11 cellular contexts compared by ENCODE assay signal in genomic region chr10:69629519-69629896, GRCh38. TPM values are rescaled to one million over a fixed set of nuclear protein-coding genes. Genes with fewer than 3 reads are reported as not detected.
A peak's percentile ranks its signal among the peaks of the same experiment; 100 is the strongest.
DNase-seq lines count a peak whose midpoint lies in the region; ATAC-seq and TF ChIP-seq lines count a peak whose summit lies in the region.
"Had no signal": no experiment of that assay in that cellular context is flagged by ENCODE, and none has a peak within 500 bp of the region (broad histone marks: within the 10 kb centered on the region; RNA-seq: fewer than 3 reads in every experiment).

No MANE protein-coding gene starts in this region.

- H3K36me3 ChIP-seq in ACC112 (ENCODE audit: insufficient read depth, low read length), result no peaks in the 10 kb centered on the region

- intact Hi-C loops in dorsolateral prefrontal cortex (cut with DNase I), result no loop called here
- intact Hi-C loops in natural killer cell (cut with micrococcal nuclease), result no loop called here

- peaks cover under 1 to 14% of the 10 kb centered on the region in 2 donors for H3K27me3 Mint-ChIP-seq in natural killer cell (ENCODE audit: low read depth in 2 of 2)

- H3K4me3 ChIP-seq in ACC112 (ENCODE audit: low read depth, low read length), result peak overlapping the region; percentile 77
- H3K4me3 ChIP-seq in LNCaP clone FGC (ENCODE audit: low read depth, low read length), result peak overlapping the region; percentile 86
- H3K4me3 ChIP-seq in dorsolateral prefrontal cortex, result peak overlapping the region in 58 of 59 donors; percentile 40 to 86 (median 70)

- no peak for ATAC-seq in natural killer cell
- no peak for ATAC-seq in GM21515 (IDR thresholded peaks at IDR 0.05; ENCODE audit: unreplicated experiment)
- no peak for ATAC-seq in GM21360 (IDR thresholded peaks at IDR 0.05; ENCODE audit: unreplicated experiment)

- no peak for DNase-seq in LNCaP clone FGC (ENCODE audit: low read depth)
- DNase-seq in dorsolateral prefrontal cortex, result no peak
- DNase-seq in natural killer cell, result no peak
- DNase-seq in DMS114 treated with DMSO at 0.1 percent for 48 hours (lab: John Stamatoyannopoulos, UW; ENCODE audit: unreplicated experiment), result no peak
- DNase-seq in GM03348 (ENCODE audit: low spot score), result no peak
- DNase-seq: DMS 273 treated with DMSO at 0.1 percent for 48 hours, foreskin melanocyte had no signal

- TF ChIP-seq CTCF in LNCaP clone FGC (IDR thresholded peaks at IDR 0.05; ENCODE audit: control insufficient read depth, extremely low read depth, insufficient read depth), result no peak
- no peak for TF ChIP-seq CTCF in dorsolateral prefrontal cortex (IDR thresholded peaks at IDR 0.05 in 54 of 56, conservative IDR thresholded peaks at IDR 0.05 in 2 of 56; ENCODE audit: low read depth in 1 of 56, partially characterized antibody in 56 of 56)
- no peak for TF ChIP-seq CTCF in natural killer cell (IDR thresholded peaks at IDR 0.05)

- no peak overlapping the region for H2AFZ ChIP-seq in ACC112 (ENCODE audit: low read length, unreplicated experiment)

- no peaks in the 10 kb centered on the region for H3K4me1 ChIP-seq in ACC112 (ENCODE audit: control insufficient read depth, insufficient read depth, low read length, unreplicated experiment)

- H3K4me3 Mint-ChIP-seq in natural killer cell, result peak overlapping the region; percentile 68

- H3K9me3 Mint-ChIP-seq in natural killer cell, result no peaks in the 10 kb centered on the region

- H3K27ac ChIP-seq in ACC112 (ENCODE audit: low read depth, low read length) (no peak overlapping the region), dorsolateral prefrontal cortex (peak overlapping the region in 37 of 59 donors; percentile 16 to 85 (median 66))
- H3K27ac ChIP-seq: HL-60 had no signal

- H3K27me3 ChIP-seq in ACC112 (ENCODE audit: insufficient read depth, low read length), result peaks cover 55% of the 10 kb centered on the region
- no peaks in the 10 kb centered on the region for H3K27me3 ChIP-seq in dorsolateral prefrontal cortex

- no peaks in the 10 kb centered on the region for H3K79me2 ChIP-seq in ACC112 (ENCODE audit: control insufficient read depth, insufficient read depth, low read length, unreplicated experiment)

- peaks cover under 1 to 2% of the 10 kb centered on the region in 2 donors for H3K4me1 Mint-ChIP-seq in natural killer cell

- no peak overlapping the region for H3K27ac Mint-ChIP-seq in natural killer cell

- no peaks in the 10 kb centered on the region for H3K36me3 Mint-ChIP-seq in natural killer cell

RNA-seq across cellular contexts. Expression of gene FAM241B, which starts 0.5 kb away (rescaled TPM):
- total RNA-seq in dorsolateral prefrontal cortex (10 to 100 TPM; 13.4 to 54.2 (median 37.1) TPM), natural killer cell (1 to 10 TPM in 2 of 3 donors, not detected in 1; 1.1 to 1.3 TPM)

RNA-seq across cellular contexts. Expression of gene NEUROG3, which starts 56.3 kb away (rescaled TPM):
- total RNA-seq in dorsolateral prefrontal cortex (under 1 TPM in 3 of 120 experiments, not detected in 117; 0.33 to 0.44 (median 0.43) TPM), natural killer cell (not detected)

Comparison
In these comparisons a context has a peak if more than half of its experiments do, and no peak if none do; other contexts are left out.
1. RNA of gene FAM241B, which starts 0.5 kb away (total RNA-seq): 13.4 to 54.2 TPM in dorsolateral prefrontal cortex; 1.1 to 1.3 TPM in natural killer cell; every median in the first group is over 4 times any median in the second.
2. Peak in every context shown above with its lines, with median percentiles within 50 percentile points of each other: H3K4me3 ChIP-seq.